ENCODE assay signal across 8 cellular contexts in the genomic region with DNA sequence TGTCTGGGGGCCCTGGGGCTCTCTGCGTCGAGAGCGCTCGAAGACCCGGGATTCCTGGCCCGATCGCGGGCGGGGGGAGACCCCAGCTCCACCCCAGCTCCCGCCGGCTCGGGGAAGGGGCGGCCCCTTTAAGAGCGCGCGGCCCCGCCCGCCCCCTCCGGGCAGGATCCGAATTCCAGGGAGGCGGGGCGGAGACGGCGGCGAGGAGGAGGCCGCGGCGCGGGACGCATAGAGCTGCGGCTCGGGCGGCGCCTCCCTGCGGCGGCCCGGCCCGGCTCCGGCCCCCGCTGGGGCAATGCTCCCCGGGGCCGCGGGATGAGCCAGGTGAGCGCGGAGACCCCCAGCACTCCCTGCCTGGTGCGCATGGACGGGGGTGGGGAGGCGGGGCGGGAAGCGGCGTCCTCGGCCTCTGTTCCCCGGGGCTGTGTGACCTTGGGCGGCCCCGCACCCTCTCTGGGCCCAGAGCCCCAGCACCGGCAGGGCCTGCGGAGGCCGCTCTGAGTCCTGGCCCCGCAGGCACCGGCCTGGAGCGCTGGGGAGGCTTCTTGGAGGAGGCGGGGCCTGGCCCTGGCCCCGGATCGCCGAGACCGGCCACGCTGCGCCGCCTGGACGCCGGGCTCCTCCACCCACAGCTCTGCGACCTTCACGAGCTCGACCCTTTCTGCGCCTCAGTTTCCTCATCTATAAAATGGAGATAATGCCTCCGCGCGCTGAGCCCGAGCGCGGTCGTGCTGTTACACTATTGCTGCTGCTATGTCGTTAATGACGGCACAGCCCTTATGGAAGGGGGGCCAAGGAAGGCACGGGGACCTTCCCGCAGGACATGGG. TPM values are rescaled to one million over a fixed set of nuclear protein-coding genes. Genes with fewer than 3 reads are reported as not detected.
DNase-seq lines count a peak whose midpoint lies in the region; ATAC-seq, FAIRE-seq and TF ChIP-seq lines count a peak whose summit lies in the region.

No MANE protein-coding gene starts in this region.

- no peak for TF ChIP-seq CTCF in HL-60 (IDR thresholded peaks at IDR 0.05; ENCODE audit: insufficient read depth, low read length)
- TF ChIP-seq CTCF in Panc1 (IDR thresholded peaks at IDR 0.05), result peak; percentile 15; the same call in 1 of the 2 replicates
- no peak for TF ChIP-seq CTCF in GM12878 (IDR thresholded peaks at IDR 0.05 in 2 of 3, conservative IDR thresholded peaks at IDR 0.05 in 1 of 3; ENCODE audit: control insufficient read depth in 2 of 3, extremely low read depth in 1 of 3, insufficient read depth in 1 of 3, low read depth in 3 of 3, low read length in 3 of 3)
- no peak for TF ChIP-seq CTCF in psoas muscle (IDR thresholded peaks at IDR 0.05)

- TF ChIP-seq EP300 in GM12878 (IDR thresholded peaks at IDR 0.05; ENCODE audit: borderline replicate concordance in 1 of 2, control insufficient read depth in 1 of 2, low read depth in 2 of 2, low read length in 2 of 2), result no peak

- intact Hi-C loops in Panc1 (cut with micrococcal nuclease; ENCODE audit: unreplicated experiment) (no loop called here), GM12878 (cut with micrococcal nuclease; ENCODE audit: unreplicated experiment) (no loop called here), psoas muscle (cut with DNase I) (loop anchor here (1.0 to 5.0 kb wide), 3 partner anchors 40 to 52 kb away; partner anchors contain the start of genes EWSR1 (in 1 of the 2) and RHBDD3 (in 1 of the 2))

- peak; percentile 68 for ATAC-seq in Panc1
- ATAC-seq in GM12878, result peak; percentile 33
- peak; percentile 70 to 79 (median 76) for ATAC-seq in psoas muscle
- no peak for ATAC-seq in HG03159 (IDR thresholded peaks at IDR 0.05; ENCODE audit: unreplicated experiment)

- peaks cover 19% of the 10 kb centered on the region for H3K27me3 ChIP-seq in HL-60 (ENCODE audit: insufficient read depth, poor library complexity, severe bottlenecking)
- H3K27me3 ChIP-seq in Panc1 (ENCODE audit: control insufficient read depth, insufficient read depth, low read length), result no peaks in the 10 kb centered on the region
- peaks cover 2 to 7% of the 10 kb centered on the region in 2 experiments; a peak in 2 of 4 replicates for H3K27me3 ChIP-seq in GM12878 (replicated peaks in 1 of 2; ENCODE audit: control insufficient read depth in 2 of 2, insufficient read depth in 2 of 2, low read length in 1 of 2)
- no peaks in the 10 kb centered on the region for H3K27me3 ChIP-seq in psoas muscle (ENCODE audit: insufficient read depth in 3 of 3, low read length in 2 of 3)

- H3K79me2 ChIP-seq in GM12878 (ENCODE audit: control insufficient read depth, insufficient read depth, low read length), result no peaks in the 10 kb centered on the region

- H3K4me3 ChIP-seq in HL-60 (replicated peaks; ENCODE audit: insufficient read depth, low read length), result peak overlapping the region; percentile 46
- H3K4me3 ChIP-seq in Panc1 (ENCODE audit: low read depth in 2 of 2, low read length in 2 of 2), result peak overlapping the region; percentile 66 to 75
- peak overlapping the region; percentile 60 for H3K4me3 ChIP-seq in GM12878
- H3K4me3 ChIP-seq in psoas muscle, result peak overlapping the region; percentile 92

- no peak for FAIRE-seq in GM12878 (lab: Jason Lieb, UNC)

- H3K27ac ChIP-seq in HL-60 (replicated peaks) (no peak overlapping the region), Panc1 (ENCODE audit: low read length) (peak overlapping the region; percentile 88), GM12878 (ENCODE audit: control insufficient read depth, insufficient read depth) (no peak overlapping the region), psoas muscle (peak overlapping the region; percentile 81)

- no peaks in the 10 kb centered on the region; the same call in 1 of the 2 replicates for H3K36me3 ChIP-seq in Panc1 (ENCODE audit: control insufficient read depth, insufficient read depth, low read length)
- no peaks in the 10 kb centered on the region for H3K36me3 ChIP-seq in GM12878 (ENCODE audit: control insufficient read depth in 2 of 2, insufficient read depth in 2 of 2, low read length in 1 of 2)
- no peaks in the 10 kb centered on the region for H3K36me3 ChIP-seq in psoas muscle (ENCODE audit: insufficient read depth in 1 of 2, low read depth in 1 of 2)

- POLR2A ChIA-PET in Panc1 (lab: Charles Lee) (no interaction called here), GM12878 (lab: Charles Lee) (no interaction called here)

- in situ Hi-C loops in Panc1 (cut with HindIII; ENCODE audit: low pct_unique_long_range_greater_than_20kb, low sequenced_read_pairs), result no loop called here
- in situ Hi-C loops in GM12878 (cut with MboI), result no loop called here

- no peak overlapping the region; the same call in 1 of the 2 replicates for H3K9ac ChIP-seq in GM12878 (ENCODE audit: control insufficient read depth, insufficient read depth, low read length)

- H3K4me1 ChIP-seq in Panc1 (ENCODE audit: control insufficient read depth, insufficient read depth, low read length), result peaks cover 31% of the 10 kb centered on the region
- no peaks in the 10 kb centered on the region; the same call in 1 of the 2 replicates for H3K4me1 ChIP-seq in GM12878 (ENCODE audit: control insufficient read depth, insufficient read depth, low read length)
- peaks cover 27% of the 10 kb centered on the region for H3K4me1 ChIP-seq in psoas muscle

- peak overlapping the region; percentile 56; the same call in 1 of the 2 replicates for H2AFZ ChIP-seq in GM12878 (ENCODE audit: control insufficient read depth, low read depth, low read length)

- WGBS in GM12878 (ENCODE audit: insufficient coverage, insufficient replicate concordance, low lambda C conversion rate, missing lambda C conversion rate), result 48% methylated on average over 54 of the region's 86 CpGs
- 2 to 3% (median 3%) methylated on average over 59 to 86 of the region's 86 CpGs for WGBS in psoas muscle, 3 donors

- DNase-seq in CMK (ENCODE audit: low read depth) (peak; percentile 51), HL-60 (ENCODE audit: low read depth in 1 of 2, low spot score in 1 of 2) (no peak), Panc1 (ENCODE audit: low read depth, low spot score) (no peak), GM12878 (ENCODE audit: low read depth, low spot score) (no peak), hypothalamus (lab: John Stamatoyannopoulos, UW) (peak in 35 of 51 donors; percentile 27 to 78 (median 60)), psoas muscle (peak; percentile 88 to 89), NCI-H774 (lab: John Stamatoyannopoulos, UW) (no peak)

- CTCF ChIA-PET in Panc1 (lab: Charles Lee), result no interaction called here
- CTCF ChIA-PET in GM12878 (lab: Yijun Ruan, JAX), result no interaction called here

- no peak for TF ChIP-seq RAD21 in GM12878 (IDR thresholded peaks at IDR 0.05; ENCODE audit: insufficient read depth, low read depth, low read length)

- peak overlapping the region; percentile 83 for H3K4me2 ChIP-seq in GM12878 (ENCODE audit: control insufficient read depth, insufficient read depth)

- H3K9me3 ChIP-seq in Panc1 (ENCODE audit: control insufficient read depth, insufficient read depth, low read depth, low read length) (no peaks in the 10 kb centered on the region), GM12878 (replicated peaks; ENCODE audit: control insufficient read depth, insufficient read depth, low read length) (no peaks in the 10 kb centered on the region; the same call in 2 of the 3 replicates), psoas muscle (no peaks in the 10 kb centered on the region)

- SMC1A ChIA-PET in GM12878 (lab: Charles Lee; ENCODE audit: uncharacterized antibody, unreplicated experiment), result no interaction called here

- RAD21 ChIA-PET in GM12878 (lab: Charles Lee; ENCODE audit: unreplicated experiment), result no interaction called here

- H4K20me1 ChIP-seq in GM12878 (ENCODE audit: control insufficient read depth, insufficient read depth), result no peaks in the 10 kb centered on the region

- BruUV-seq in Panc1 (replicated peaks; lab: Mats Ljungman, UMichigan) (no TSS peak), GM12878 (replicated peaks; lab: Mats Ljungman, UMichigan) (no TSS peak)

- TF ChIP-seq POLR2A in GM12878 (IDR thresholded peaks at IDR 0.05; ENCODE audit: low read depth, low read length), result no peak

RNA-seq across cellular contexts. Expression of gene GAS2L1, which starts 0.6 kb away (rescaled TPM):
- total RNA-seq in Panc1 (2021; ENCODE audit: unreplicated experiment), result 68.8 TPM
- polyA plus RNA-seq in Panc1 (2012; ENCODE audit: insufficient read length), result 74.4 TPM
- not detected in 2 replicates for total RNA-seq in GM12878 (2013; cell fraction: nucleolus; rRNA removed)
- total RNA-seq in GM12878 (2014; rRNA removed), result not detected in 2 replicates
- total RNA-seq in GM12878 (2014; rRNA removed; fragmentation: Illumina TruSeq; extraction: Trizol), result not detected in 2 replicates
- total RNA-seq in GM12878 (2021), result 0.13 and 0.43 TPM in 2 replicates
- not detected for polyA plus RNA-seq in GM12878 (2011; ENCODE audit: low read depth)
- polyA plus RNA-seq in GM12878 (2011; rRNA removed), result not detected in 2 replicates
- polyA plus RNA-seq in GM12878 (2011; cell fraction: cytosol; rRNA removed), result 0.07 TPM in 1 of 2 replicates, not detected in the other
- 0.13 and 0.28 TPM in 2 replicates for polyA plus RNA-seq in GM12878 (2011; cell fraction: nucleus; rRNA removed)
- polyA plus RNA-seq in GM12878 (2012), result 0.12 and 0.25 TPM in 2 replicates
- polyA plus RNA-seq in GM12878 (2014; fragmentation: Illumina TruSeq; extraction: Trizol), result not detected in 2 replicates
- not detected for polyA plus RNA-seq in GM12878 (2014; fragmentation: Nextera tagmentation; extraction: Ambion mirVana)
- polyA plus RNA-seq in GM12878 (2014; rRNA removed), result 0.03 and 0.06 TPM in 2 replicates
- not detected for polyA plus RNA-seq in GM12878 (2016; fragmentation: Nextera tagmentation; extraction: Ambion mirVana)
- polyA minus RNA-seq in GM12878 (2011; rRNA and poly(A)+ RNA removed), result not detected in 2 replicates
- polyA minus RNA-seq in GM12878 (2011; cell fraction: cytosol; rRNA and poly(A)+ RNA removed), result not detected in 2 replicates
- polyA minus RNA-seq in GM12878 (2011; cell fraction: nucleus; rRNA and poly(A)+ RNA removed), result not detected in 2 replicates
- 1 to 10 TPM; 4.6 to 7.1 (median 5.7) TPM for total RNA-seq in psoas muscle
- 10 to 100 TPM in 1 of 3 donors, 1 to 10 TPM in 2; 5.0 to 19.8 (median 5.1) TPM for polyA plus RNA-seq in psoas muscle

RNA-seq across cellular contexts. Expression of gene RASL10A, which starts 8.5 kb away (rescaled TPM):
- total RNA-seq in Panc1 (2021; ENCODE audit: unreplicated experiment) (2.6 TPM), GM12878 (2014; rRNA removed) (0.27 TPM in 1 of 2 replicates, not detected in the other), GM12878 (2014; rRNA removed; fragmentation: Illumina TruSeq; extraction: Trizol) (not detected in 2 replicates), GM12878 (2021) (0.32 and 0.46 TPM in 2 replicates), psoas muscle (1 to 10 TPM in 2 of 4 donors, under 1 TPM in 2; 0.61 to 1.2 (median 0.95) TPM)
- 2.4 TPM for polyA plus RNA-seq in Panc1 (2012; ENCODE audit: insufficient read length)
- total RNA-seq in GM12878 (2013; cell fraction: nucleolus; rRNA removed), result not detected in 2 replicates
- not detected for polyA plus RNA-seq in GM12878 (2011; ENCODE audit: low read depth)
- polyA plus RNA-seq in GM12878 (2011; rRNA removed) (0.12 TPM in 1 of 2 replicates, not detected in the other), GM12878 (2014; fragmentation: Illumina TruSeq; extraction: Trizol) (not detected in 2 replicates), GM12878 (2014; fragmentation: Nextera tagmentation; extraction: Ambion mirVana) (not detected), GM12878 (2014; rRNA removed) (not detected in 2 replicates), GM12878 (2016; fragmentation: Nextera tagmentation; extraction: Ambion mirVana) (under 1 TPM; 0.17 to 0.24 TPM), psoas muscle (1 to 10 TPM in 1 of 3 donors, under 1 TPM in 2; 0.32 to 3.3 (median 0.80) TPM)
- polyA plus RNA-seq in GM12878 (2011; cell fraction: cytosol; rRNA removed), result 0.10 and 0.33 TPM in 2 replicates
- polyA plus RNA-seq in GM12878 (2011; cell fraction: nucleus; rRNA removed), result 0.51 and 0.92 TPM in 2 replicates
- 0.31 and 0.35 TPM in 2 replicates for polyA plus RNA-seq in GM12878 (2012)
- not detected in 2 replicates for polyA minus RNA-seq in GM12878 (2011; rRNA and poly(A)+ RNA removed)
- polyA minus RNA-seq in GM12878 (2011; cell fraction: cytosol; rRNA and poly(A)+ RNA removed), result not detected in 2 replicates
- not detected in 2 replicates for polyA minus RNA-seq in GM12878 (2011; cell fraction: nucleus; rRNA and poly(A)+ RNA removed)

RNA-seq across cellular contexts. Expression of gene EWSR1, which starts 39.0 kb away (rescaled TPM):
- total RNA-seq in Panc1 (2021; ENCODE audit: unreplicated experiment) (272 TPM), GM12878 (2014; rRNA removed) (339 and 342 TPM in 2 replicates), GM12878 (2014; rRNA removed; fragmentation: Illumina TruSeq; extraction: Trizol) (200 and 209 TPM in 2 replicates), GM12878 (2021) (307 and 325 TPM in 2 replicates), psoas muscle (100 to 1,000 TPM in 3 of 4 donors, 10 to 100 TPM in 1; 78.5 to 230 (median 156) TPM)
- 240 TPM for polyA plus RNA-seq in Panc1 (2012; ENCODE audit: insufficient read length)
- total RNA-seq in GM12878 (2013; cell fraction: nucleolus; rRNA removed), result 358 and 390 TPM in 2 replicates
- 140 TPM for polyA plus RNA-seq in GM12878 (2011; ENCODE audit: low read depth)
- polyA plus RNA-seq in GM12878 (2011; rRNA removed) (233 and 400 TPM in 2 replicates), GM12878 (2014; fragmentation: Illumina TruSeq; extraction: Trizol) (430 and 480 TPM in 2 replicates), GM12878 (2014; fragmentation: Nextera tagmentation; extraction: Ambion mirVana) (100 to 1,000 TPM; 130 to 180 TPM), GM12878 (2014; rRNA removed) (369 and 388 TPM in 2 replicates), GM12878 (2016; fragmentation: Nextera tagmentation; extraction: Ambion mirVana) (100 to 1,000 TPM; 426 to 464 TPM), psoas muscle (100 to 1,000 TPM; 108 to 152 (median 127) TPM)
- polyA plus RNA-seq in GM12878 (2011; cell fraction: cytosol; rRNA removed), result 486 and 548 TPM in 2 replicates
- polyA plus RNA-seq in GM12878 (2011; cell fraction: nucleus; rRNA removed), result 908 and 919 TPM in 2 replicates
- polyA plus RNA-seq in GM12878 (2012), result 149 and 217 TPM in 2 replicates
- 345 and 478 TPM in 2 replicates for polyA minus RNA-seq in GM12878 (2011; rRNA and poly(A)+ RNA removed)
- 124 and 140 TPM in 2 replicates for polyA minus RNA-seq in GM12878 (2011; cell fraction: cytosol; rRNA and poly(A)+ RNA removed)
- 141 and 185 TPM in 2 replicates for polyA minus RNA-seq in GM12878 (2011; cell fraction: nucleus; rRNA and poly(A)+ RNA removed)

RNA-seq across cellular contexts. Expression of gene RHBDD3, which starts 39.3 kb away (rescaled TPM):
- total RNA-seq in Panc1 (2021; ENCODE audit: unreplicated experiment) (49.6 TPM), GM12878 (2014; rRNA removed) (30.7 and 37.9 TPM in 2 replicates), GM12878 (2014; rRNA removed; fragmentation: Illumina TruSeq; extraction: Trizol) (10.0 and 11.9 TPM in 2 replicates), GM12878 (2021) (23.1 and 28.4 TPM in 2 replicates), psoas muscle (10 to 100 TPM; 10.6 to 26.7 (median 16.2) TPM)
- 48.2 TPM for polyA plus RNA-seq in Panc1 (2012; ENCODE audit: insufficient read length)
- total RNA-seq in GM12878 (2013; cell fraction: nucleolus; rRNA removed), result 36.7 and 43.7 TPM in 2 replicates
- polyA plus RNA-seq in GM12878 (2011; ENCODE audit: low read depth), result 5.3 TPM
- polyA plus RNA-seq in GM12878 (2011; rRNA removed) (3.8 and 8.6 TPM in 2 replicates), GM12878 (2014; fragmentation: Illumina TruSeq; extraction: Trizol) (3.9 and 8.1 TPM in 2 replicates), GM12878 (2014; fragmentation: Nextera tagmentation; extraction: Ambion mirVana) (1 to 10 TPM in 1 of 2 experiments, under 1 TPM in 1; 0.27 to 1.2 TPM), GM12878 (2014; rRNA removed) (37.6 and 41.2 TPM in 2 replicates), GM12878 (2016; fragmentation: Nextera tagmentation; extraction: Ambion mirVana) (10 to 100 TPM; 36.9 to 38.7 TPM), psoas muscle (10 to 100 TPM; 20.3 to 36.5 (median 32.4) TPM)
- 14.9 and 23.0 TPM in 2 replicates for polyA plus RNA-seq in GM12878 (2011; cell fraction: cytosol; rRNA removed)
- 23.5 and 35.8 TPM in 2 replicates for polyA plus RNA-seq in GM12878 (2011; cell fraction: nucleus; rRNA removed)
- polyA plus RNA-seq in GM12878 (2012), result 13.5 and 16.4 TPM in 2 replicates
- polyA minus RNA-seq in GM12878 (2011; rRNA and poly(A)+ RNA removed), result 3.6 and 9.5 TPM in 2 replicates
- 2.9 and 6.8 TPM in 2 replicates for polyA minus RNA-seq in GM12878 (2011; cell fraction: cytosol; rRNA and poly(A)+ RNA removed)
- polyA minus RNA-seq in GM12878 (2011; cell fraction: nucleus; rRNA and poly(A)+ RNA removed), result 5.3 and 13.4 TPM in 2 replicates

Comparison
In these comparisons a context has a peak if more than half of its experiments do, and no peak if none do; other contexts are left out.
1. DNase-seq: peak in CMK (single experiment), hypothalamus (35 of 51) and psoas muscle (2 of 2); none in HL-60 (0 of 2), Panc1 (single experiment), GM12878 (single experiment) and NCI-H774 (single experiment).
2. H3K27ac ChIP-seq: peak in Panc1 (single experiment) and psoas muscle (single experiment); none in HL-60 (single experiment) and GM12878 (single experiment).
3. intact Hi-C loops: an anchor here in psoas muscle (1.0 to 5.0 kb wide); none called in Panc1 and GM12878.
4. Peak in every context shown above with its lines, with median percentiles within 50 percentile points of each other: H3K4me3 ChIP-seq.